In genomic region chr9:114281421-114282103, GRCh38 we compare ENCODE assay signal across 12 cellular contexts. TPM values are rescaled to one million over a fixed set of nuclear protein-coding genes. Genes with fewer than 3 reads are reported as not detected.
DNase-seq lines count a peak whose midpoint lies in the region; ATAC-seq and TF ChIP-seq lines count a peak whose summit lies in the region.
"Had no signal": no experiment of that assay in that cellular context is flagged by ENCODE, and none has a peak within 500 bp of the region (broad histone marks: within the 10 kb centered on the region; RNA-seq: fewer than 3 reads in every experiment).

No MANE protein-coding gene starts in this region.

- H2AK5ac ChIP-seq in mesenchymal stem cell (ENCODE audit: low read length, severe bottlenecking) = peak overlapping the region; percentile 1

- DNase-seq in AG04449 (ENCODE audit: low read depth, low spot score) (peak; percentile 44), NCI-H1694 (lab: John Stamatoyannopoulos, UW) (peak; percentile 26), fibroblast of gingiva (ENCODE audit: low read depth) (peak; percentile 63), mesenchymal stem cell (peak; percentile 76), putamen (ENCODE audit: low spot score) (no peak), MG63 (no peak), brain microvascular endothelial cell (no peak)
- DNase-seq: stimulated activated CD4-positive, alpha-beta T cell treated with anti-CD3 and anti-CD28 coated beads, Interleukin-4, amount 100 ng/mL, for 1 hour; stimulated activated naive CD8-positive, alpha-beta T cell treated with anti-CD3 and anti-CD28 coated beads, Interleukin-15, amount 100 ng/mL, for 72 hours had no signal

- H3K27ac ChIP-seq in mesenchymal stem cell (ENCODE audit: low read length, poor library complexity, severe bottlenecking) (no peak overlapping the region), brain microvascular endothelial cell (no peak overlapping the region)

- H3K4ac ChIP-seq in mesenchymal stem cell (ENCODE audit: low read depth in 1 of 2, low read length in 2 of 2) = no peak overlapping the region

- H3K4me1 ChIP-seq in mesenchymal stem cell (ENCODE audit: control insufficient read depth, insufficient read depth, low read depth, low read length) = peaks cover 73% of the 10 kb centered on the region

- peaks cover 4% of the 10 kb centered on the region for H3K79me1 ChIP-seq in mesenchymal stem cell (replicated peaks; ENCODE audit: low read length, poor library complexity, severe bottlenecking)

- no peak for ATAC-seq in GM21390 (IDR thresholded peaks at IDR 0.05; ENCODE audit: unreplicated experiment)

- H3K4me3 ChIP-seq in AG04449 (ENCODE audit: low read depth, low read length) = no peak overlapping the region
- H3K4me3 ChIP-seq in mesenchymal stem cell (ENCODE audit: insufficient read depth in 1 of 2, low read depth in 1 of 2, low read length in 2 of 2) = no peak overlapping the region
- no peak overlapping the region for H3K4me3 ChIP-seq in MG63
- H3K4me3 ChIP-seq in brain microvascular endothelial cell (ENCODE audit: low read depth, low read length) = no peak overlapping the region

- no peak overlapping the region for H3K4me2 ChIP-seq in mesenchymal stem cell (ENCODE audit: low read length, poor library complexity, severe bottlenecking)

- no peak overlapping the region for H3K23ac ChIP-seq in mesenchymal stem cell (ENCODE audit: low read length in 2 of 2)

- CTCF ChIA-PET in AG04449 (lab: Yijun Ruan, JAX) = interaction anchor here (1.1 to 5.0 kb wide), 7 partner anchors 10 to 199 kb away, joined by 3 to 50 read pairs (median 9); partner anchors contain the start of gene COL27A1

- H4K91ac ChIP-seq in mesenchymal stem cell (ENCODE audit: low read length) = no peak overlapping the region

- POLR2A ChIA-PET in AG04449 (lab: Yijun Ruan, JAX) = no interaction called here

- H2BK12ac ChIP-seq in mesenchymal stem cell (ENCODE audit: low read length in 2 of 2) = peak overlapping the region in 1 of 2 experiments; percentile 43

- H3K27me3 ChIP-seq in mesenchymal stem cell (ENCODE audit: control insufficient read depth in 1 of 2, insufficient read depth in 1 of 2, low read length in 2 of 2) (no peaks in the 10 kb centered on the region), MG63 (no peaks in the 10 kb centered on the region), brain microvascular endothelial cell (replicated peaks) (no peaks in the 10 kb centered on the region)

- H3K18ac ChIP-seq in mesenchymal stem cell (ENCODE audit: low read depth in 1 of 2, low read length in 2 of 2) = peak overlapping the region in 1 of 2 experiments; percentile 31

- 75% methylated on average over 13 of the region's 13 CpGs for WGBS in mesenchymal stem cell

- H2BK120ac ChIP-seq in mesenchymal stem cell (ENCODE audit: low read depth, low read length) = no peak overlapping the region

- TF ChIP-seq CTCF in AG04449 (IDR thresholded peaks at IDR 0.05; ENCODE audit: insufficient read depth, low read length, missing control alignments) = no peak
- no peak for TF ChIP-seq CTCF in brain microvascular endothelial cell (IDR thresholded peaks at IDR 0.05; ENCODE audit: low read depth, low read length, missing control alignments)

- no peak overlapping the region for H4K8ac ChIP-seq in mesenchymal stem cell (ENCODE audit: low read length)

- no peak overlapping the region for H3K14ac ChIP-seq in mesenchymal stem cell (ENCODE audit: low read length in 2 of 2)

- no peak overlapping the region for H2BK15ac ChIP-seq in mesenchymal stem cell (ENCODE audit: low read depth, poor library complexity, severe bottlenecking)

- no peaks in the 10 kb centered on the region for H3K9me3 ChIP-seq in mesenchymal stem cell (ENCODE audit: control insufficient read depth, low read length)
- no peaks in the 10 kb centered on the region for H3K9me3 ChIP-seq in MG63

- no peak overlapping the region for H2AFZ ChIP-seq in mesenchymal stem cell (ENCODE audit: low read depth, low read length)

- no peak overlapping the region for H2BK5ac ChIP-seq in mesenchymal stem cell (ENCODE audit: low read depth, low read length, poor library complexity, severe bottlenecking)

- H3K9ac ChIP-seq in mesenchymal stem cell (ENCODE audit: low read length) = no peak overlapping the region

- H3K36me3 ChIP-seq in mesenchymal stem cell (ENCODE audit: control insufficient read depth in 1 of 2, insufficient read depth in 2 of 2, low read depth in 1 of 2, low read length in 2 of 2) (peaks cover 0 to 34% of the 10 kb centered on the region in 2 experiments), MG63 (peaks cover 3% of the 10 kb centered on the region; the same call in 1 of the 2 replicates), brain microvascular endothelial cell (replicated peaks) (no peaks in the 10 kb centered on the region)

- in situ Hi-C loops in brain microvascular endothelial cell (cut with HindIII; ENCODE audit: low pct_ligation_motif_present, low sequenced_read_pairs) = no loop called here

RNA-seq across cellular contexts. Expression of gene ORM1, which starts 41.3 kb away (rescaled TPM):
- not detected for polyA plus RNA-seq in mesenchymal stem cell (2013, experiment 1 of 2)
- not detected for polyA plus RNA-seq in mesenchymal stem cell (2013, experiment 2 of 2)
- not detected in 2 replicates for total RNA-seq in MG63 (2014; rRNA removed; shearing (Covaris generic); ENCODE audit: low replicate concordance)
- total RNA-seq: activated CD8-positive, alpha-beta memory T cell treated with anti-CD3 and anti-CD28 coated beads for 36 hours; neural crest cell had no signal

RNA-seq across cellular contexts. Expression of gene ORM2, which starts 48.1 kb away (rescaled TPM):
- polyA plus RNA-seq in mesenchymal stem cell (2013, experiment 1 of 2) = not detected
- polyA plus RNA-seq in mesenchymal stem cell (2013, experiment 2 of 2) = not detected
- not detected in 2 replicates for total RNA-seq in MG63 (2014; rRNA removed; shearing (Covaris generic); ENCODE audit: low replicate concordance)
- total RNA-seq: activated CD8-positive, alpha-beta memory T cell treated with anti-CD3 and anti-CD28 coated beads for 36 hours; neural crest cell had no signal

Comparison
In these comparisons a context has a peak if more than half of its experiments do, and no peak if none do; other contexts are left out.
1. DNase-seq: peak in AG04449 (single experiment), NCI-H1694 (single experiment), fibroblast of gingiva (single experiment) and mesenchymal stem cell (single experiment); none in putamen (single experiment), MG63 (single experiment) and brain microvascular endothelial cell (single experiment).